ENCODE assay signal across 18 cellular contexts in genomic region chr14:104993306-104993705, GRCh38.
"Had no signal": no experiment of that assay in that cellular context is flagged by ENCODE, and none has a peak within 500 bp of the region (broad histone marks: within the 10 kb centered on the region; RNA-seq: fewer than 3 reads in every experiment).

No MANE protein-coding gene starts in this region.

- H3K4me3 ChIP-seq: gastrocnemius medialis, left lung, tibial nerve, vagina had no signal

- H3K4me3 Mint-ChIP-seq: activated naive CD4-positive, alpha-beta T cell treated with anti-CD3 and anti-CD28 coated beads for 36 hours; naive thymus-derived CD4-positive, alpha-beta T cell; T-helper 1 cell treated with Interleukin-12 subunit alpha and Interleukin-12 subunit beta and Interleukin-4 antibody, amounts not matched to agents 30 μg/mL and 1 μg/mL, for 36 hours; WTC11 had no signal

- H3K9me3 Mint-ChIP-seq: activated naive CD4-positive, alpha-beta T cell treated with anti-CD3 and anti-CD28 coated beads for 36 hours; activated T-helper 2 cell treated with anti-CD3 and anti-CD28 coated beads, Interferon-gamma antibody, Interleukin-2, Interleukin-4, amounts not matched to agents 10 μg/mL and 5 μg/mL and 100 μg/mL, durations not matched to agents 14 hours and 24 hours and 36 hours; naive thymus-derived CD4-positive, alpha-beta T cell; T-helper 1 cell treated with Interleukin-12 subunit alpha and Interleukin-12 subunit beta and Interleukin-4 antibody, amounts not matched to agents 30 μg/mL and 1 μg/mL, for 36 hours; WTC11 had no signal

- H3K27ac ChIP-seq: gastrocnemius medialis, left lung, tibial nerve, vagina had no signal

- H3K9me3 ChIP-seq: gastrocnemius medialis, left lung, tibial nerve, vagina had no signal

- H3K4me1 ChIP-seq: gastrocnemius medialis, left lung, tibial nerve, vagina had no signal

- H3K27me3 Mint-ChIP-seq: naive thymus-derived CD4-positive, alpha-beta T cell had no signal

- ATAC-seq: gastrocnemius medialis; left lung; naive thymus-derived CD4-positive, alpha-beta T cell; WTC11 had no signal

- H3K36me3 ChIP-seq: gastrocnemius medialis had no signal

- H3K36me3 Mint-ChIP-seq: WTC11 had no signal

- H3K4me1 Mint-ChIP-seq: WTC11 had no signal

- H3K27ac Mint-ChIP-seq: activated naive CD4-positive, alpha-beta T cell treated with anti-CD3 and anti-CD28 coated beads for 36 hours; activated T-helper 2 cell treated with anti-CD3 and anti-CD28 coated beads, Interferon-gamma antibody, Interleukin-2, Interleukin-4, amounts not matched to agents 10 μg/mL and 5 μg/mL and 100 μg/mL, durations not matched to agents 14 hours and 24 hours and 36 hours; T-helper 1 cell treated with Interleukin-12 subunit alpha and Interleukin-12 subunit beta and Interleukin-4 antibody, amounts not matched to agents 30 μg/mL and 1 μg/mL, for 36 hours had no signal

- DNase-seq: activated CD4-positive, alpha-beta T cell treated with anti-CD3 and anti-CD28 coated beads for 4 hours; activated CD8-positive, alpha-beta memory T cell treated with anti-CD3 and anti-CD28 coated beads for 24 hours; activated naive CD4-positive, alpha-beta T cell treated with anti-CD3 and anti-CD28 coated beads for 36 hours; activated T-cell treated with anti-CD3 and anti-CD28 coated beads for 4 hours; erythroblast; gastrocnemius medialis; islet precursor cell; left lung; mammary epithelial cell; naive thymus-derived CD4-positive, alpha-beta T cell; stimulated activated CD4-positive, alpha-beta T cell treated with anti-CD3 and anti-CD28 coated beads, Interleukin-2, amount 100 ng/mL, for 48 hours; stimulated activated naive CD4-positive, alpha-beta T cell treated with Interleukin-2 at 50 U/mL for 16 hours; substantia nigra had no signal
